ENCODE assay signal across 30 cellular contexts in the genomic region with DNA sequence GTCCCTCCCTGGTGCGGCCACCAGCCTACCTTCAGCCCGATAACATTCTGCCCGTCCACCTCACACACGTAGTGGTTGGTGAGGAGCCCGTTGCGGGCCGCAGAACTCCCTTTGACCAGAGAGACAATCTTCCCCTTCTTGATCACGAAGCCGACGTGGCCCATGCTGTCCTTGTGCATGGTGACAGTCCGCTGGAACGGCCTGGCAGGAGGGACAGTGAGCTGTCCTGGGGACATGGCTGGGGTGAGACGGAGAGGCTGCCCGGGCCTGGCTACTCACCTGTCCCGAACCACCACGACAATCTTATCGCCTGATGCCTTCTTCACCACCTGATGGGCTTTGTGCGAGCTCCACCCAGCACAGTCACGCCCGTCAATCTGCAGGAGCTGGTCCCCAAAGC.
"Had no signal": no experiment of that assay in that cellular context is flagged by ENCODE, and none has a peak within 500 bp of the region (broad histone marks: within the 10 kb centered on the region; RNA-seq: fewer than 3 reads in every experiment).

No MANE protein-coding gene starts in this region.

- H3K4me1 ChIP-seq: colonic mucosa, foreskin keratinocyte, pancreas had no signal

- H3K4me3 Mint-ChIP-seq: dendritic cell treated with granulocyte-macrophage colony-stimulating factor and Interleukin-4, amounts not matched to agents 40 ng/mL and 50 ng/mL, for 4 days had no signal

- H3K27me3 ChIP-seq: colonic mucosa, esophagus muscularis mucosa, foreskin keratinocyte, gastroesophageal sphincter, heart right ventricle, left lung, neutrophil, pancreas, right lobe of liver, stomach, testis, tibial artery, upper lobe of left lung had no signal

- ATAC-seq: gastroesophageal sphincter had no signal

- DNase-seq: colonic mucosa; effector CD8-positive, alpha-beta T cell; endodermal cell; foreskin keratinocyte; glutamatergic neuron; heart right ventricle; hippocampal formation; left cardiac atrium; left lung; mesendoderm; naive thymus-derived CD8-positive, alpha-beta T cell; nephron progenitor cell; right lobe of liver; small intestine; stimulated activated CD4-positive, alpha-beta T cell treated with anti-CD3 and anti-CD28 coated beads, Interleukin-12 subunit alpha, Interleukin-12 subunit beta, amount 100 ng/mL, for 4 hours; stimulated activated CD4-positive, alpha-beta T cell treated with anti-CD3 and anti-CD28 coated beads, Interleukin-1b, Interleukin-23, amount 100 ng/mL, for 48 hours; stimulated activated CD4-positive, alpha-beta T cell treated with anti-CD3 and anti-CD28 coated beads, Interleukin-4, amount 100 ng/mL, for 1 hour; stimulated activated CD8-positive, alpha-beta memory T cell treated with anti-CD3 and anti-CD28 coated beads, Interleukin-4, amount 100 ng/mL, for 48 hours; stimulated activated naive CD4-positive, alpha-beta T cell; stomach; testis; tibial artery had no signal

- H3K9me3 ChIP-seq: colonic mucosa, esophagus muscularis mucosa, gastroesophageal sphincter, heart right ventricle, left lung, neutrophil, pancreas, right lobe of liver, stomach, testis, tibial artery, upper lobe of left lung had no signal

- H3K27me3 Mint-ChIP-seq: naive thymus-derived CD8-positive, alpha-beta T cell had no signal

- H3K27ac ChIP-seq: colonic mucosa, epithelial cell of prostate, esophagus muscularis mucosa, foreskin keratinocyte, gastroesophageal sphincter, heart right ventricle, left lung, neutrophil, pancreas, right lobe of liver, stomach, testis, tibial artery, upper lobe of left lung had no signal

- H3K27ac Mint-ChIP-seq: dendritic cell treated with granulocyte-macrophage colony-stimulating factor and Interleukin-4, amounts not matched to agents 40 ng/mL and 50 ng/mL, for 4 days; endodermal cell; nephron progenitor cell; progenitor cell of endocrine pancreas had no signal

- H3K9me3 Mint-ChIP-seq: dendritic cell treated with granulocyte-macrophage colony-stimulating factor and Interleukin-4, amounts not matched to agents 40 ng/mL and 50 ng/mL, for 4 days; endodermal cell; naive thymus-derived CD8-positive, alpha-beta T cell; nephron progenitor cell had no signal

- H3K36me3 ChIP-seq: heart right ventricle, left lung, neutrophil, pancreas, right lobe of liver had no signal

- H3K4me3 ChIP-seq: colonic mucosa, left lung, pancreas, right lobe of liver, tibial artery, upper lobe of left lung had no signal
